9 cellular contexts compared by ENCODE assay signal in genomic region chr6:25971187-25971811, GRCh38. TPM values are rescaled to one million over a fixed set of nuclear protein-coding genes. Genes with fewer than 3 reads are reported as not detected.
DNase-seq lines count a peak whose midpoint lies in the region; ATAC-seq, FAIRE-seq and TF ChIP-seq lines count a peak whose summit lies in the region.
"Had no signal": no experiment of that assay in that cellular context is flagged by ENCODE, and none has a peak within 500 bp of the region (broad histone marks: within the 10 kb centered on the region; RNA-seq: fewer than 3 reads in every experiment).

No MANE protein-coding gene starts in this region.

- no peak overlapping the region for H3K56ac ChIP-seq in mesendoderm (ENCODE audit: low read length)

- DNase-seq in AG04449 (ENCODE audit: low read depth, low spot score), result peak; percentile 90
- DNase-seq in HTR-8/SVneo (ENCODE audit: insufficient read length, low spot score), result peak; percentile 73
- DNase-seq in mammary epithelial cell, result peak; percentile 80
- DNase-seq in mesendoderm, result peak; percentile 86

- no peaks in the 10 kb centered on the region for H3K27me3 ChIP-seq in mammary epithelial cell (ENCODE audit: insufficient read depth, low read length)
- H3K27me3 ChIP-seq in mesendoderm (ENCODE audit: insufficient read depth, low read length, poor library complexity), result peaks cover 2% of the 10 kb centered on the region

- no peak overlapping the region for H4K8ac ChIP-seq in mesendoderm (ENCODE audit: low read depth, low read length)

- no peak overlapping the region for H2AFZ ChIP-seq in mammary epithelial cell (ENCODE audit: low read depth, low read length)

- no peak overlapping the region for H2BK120ac ChIP-seq in mesendoderm (ENCODE audit: low read depth, low read length)

- H3K4me1 ChIP-seq in mammary epithelial cell (ENCODE audit: insufficient read depth, low read length), result peaks cover 17% of the 10 kb centered on the region
- H3K4me1 ChIP-seq in mesendoderm (ENCODE audit: control insufficient read depth, low read depth, low read length), result no peaks in the 10 kb centered on the region

- H2BK15ac ChIP-seq in mesendoderm (replicated peaks; ENCODE audit: low read depth), result peak overlapping the region; percentile 45

- H3K27ac ChIP-seq in mammary epithelial cell (ENCODE audit: insufficient read depth, low read depth, low read length) (peak overlapping the region; percentile 52), mesendoderm (ENCODE audit: low read depth, low read length) (no peak overlapping the region)

- WGBS in mammary epithelial cell (ENCODE audit: low coverage, missing lambda C conversion rate), result 100% methylated on average over 1 of the region's 1 CpG
- WGBS in mesendoderm (ENCODE audit: extremely low coverage, insufficient coverage, low lambda C conversion rate), result no CpG with 5 or more reads among the region's 1 CpG

- no peaks in the 10 kb centered on the region for H3K79me1 ChIP-seq in mesendoderm (ENCODE audit: low read length)

- CTCF ChIA-PET in AG04449 (lab: Yijun Ruan, JAX), result interaction anchor here (0.8 to 6.7 kb wide), 4 partner anchors 11 to 46 kb away, joined by 3 to 54 read pairs (median 4); a partner anchor contains a TSS
- CTCF ChIA-PET in mammary epithelial cell (lab: Charles Lee; ENCODE audit: low non-redundant PET), result interaction anchor here (0.6 kb wide), 1 partner anchor 20 kb away, joined by 5 read pairs; no protein-coding TSS in a partner anchor

- POLR2A ChIA-PET in AG04449 (lab: Yijun Ruan, JAX), result interaction anchor here (0.9 to 1.4 kb wide), 2 partner anchors 20 to 21 kb away, joined by 3 to 5 read pairs; no protein-coding TSS in a partner anchor

- H3K18ac ChIP-seq in mesendoderm (ENCODE audit: low read length), result no peak overlapping the region

- no peak overlapping the region for H2AK5ac ChIP-seq in mesendoderm (ENCODE audit: low read length)

- TF ChIP-seq CTCF in AG04449 (IDR thresholded peaks at IDR 0.05; ENCODE audit: insufficient read depth, low read length, missing control alignments) (no peak), mammary epithelial cell (conservative IDR thresholded peaks at IDR 0.05 in 1 of 2, IDR thresholded peaks at IDR 0.05 in 1 of 2; ENCODE audit: extremely low read depth in 1 of 2, insufficient read depth in 1 of 2, low read depth in 1 of 2, low read length in 2 of 2) (no peak)

- no peak overlapping the region for H3K4ac ChIP-seq in mesendoderm (ENCODE audit: low read depth, low read length)

- dilution Hi-C loops in mammary epithelial cell (cut with HindIII; ENCODE audit: low sequenced_read_pairs), result no loop called here

- no peaks in the 10 kb centered on the region for H4K20me1 ChIP-seq in mammary epithelial cell (ENCODE audit: insufficient read depth, low read length)

- H3K36me3 ChIP-seq in mammary epithelial cell (ENCODE audit: insufficient read depth, low read length) (peaks cover 47% of the 10 kb centered on the region), mesendoderm (ENCODE audit: control insufficient read depth, insufficient read depth, low read length) (no peaks in the 10 kb centered on the region)

- H3K4me2 ChIP-seq in mammary epithelial cell (ENCODE audit: insufficient read depth, low read depth, low read length) (peak overlapping the region; percentile 49), mesendoderm (ENCODE audit: low read length) (no peak overlapping the region)

- in situ Hi-C loops in mammary epithelial cell (cut with MboI; ENCODE audit: low sequenced_read_pairs in 2 of 2), result no loop called here

- no peak overlapping the region for H3K23ac ChIP-seq in mesendoderm (ENCODE audit: low read length)

- H3K9ac ChIP-seq in mammary epithelial cell (ENCODE audit: insufficient read depth, low read length), result no peak overlapping the region
- H3K9ac ChIP-seq in mesendoderm (ENCODE audit: low read length), result no peak overlapping the region

- H3K79me2 ChIP-seq in mammary epithelial cell (ENCODE audit: insufficient read depth, low read length) (peaks cover 15% of the 10 kb centered on the region), mesendoderm (ENCODE audit: control insufficient read depth, insufficient read depth, low read length) (no peaks in the 10 kb centered on the region)

- FAIRE-seq in HTR-8/SVneo (lab: Jason Lieb, UNC), result peak; percentile 42

- intact Hi-C loops in mammary epithelial cell (cut with micrococcal nuclease), result no loop called here

- ATAC-seq in HG03342 (IDR thresholded peaks at IDR 0.05; ENCODE audit: unreplicated experiment) (no peak), GM21619 (IDR thresholded peaks at IDR 0.05; ENCODE audit: unreplicated experiment) (no peak), GM19351 (IDR thresholded peaks at IDR 0.05; ENCODE audit: unreplicated experiment) (no peak), HG02759 (IDR thresholded peaks at IDR 0.05; ENCODE audit: unreplicated experiment) (no peak)

- H2BK5ac ChIP-seq in mesendoderm (ENCODE audit: low read length), result no peak overlapping the region

- H3K4me3 ChIP-seq in AG04449 (ENCODE audit: low read depth, low read length), result no peak overlapping the region
- no peak overlapping the region for H3K4me3 ChIP-seq in mammary epithelial cell (replicated peaks in 1 of 3; ENCODE audit: insufficient read depth in 1 of 3, low read depth in 2 of 3, low read length in 3 of 3)
- H3K4me3 ChIP-seq in mesendoderm (ENCODE audit: low read length), result no peak overlapping the region

- no TSS peak for BruUV-seq in mammary epithelial cell (replicated peaks; lab: Mats Ljungman, UMichigan)

- H4K5ac ChIP-seq in mesendoderm (ENCODE audit: low read length), result no peak overlapping the region

- H3K9me3 ChIP-seq in mammary epithelial cell (replicated peaks; ENCODE audit: insufficient read depth, low read length), result no peaks in the 10 kb centered on the region

RNA-seq across cellular contexts. Expression of gene TRIM38, which starts 8.7 kb away (rescaled TPM):
- total RNA-seq in mammary epithelial cell, result 1 to 10 TPM; 6.8 to 7.6 TPM
- 3.4 TPM for polyA plus RNA-seq in mammary epithelial cell
- polyA minus RNA-seq in mammary epithelial cell, result 8.6 TPM
- polyA plus RNA-seq in mesendoderm (2013, experiment 1 of 2), result 0.66 TPM
- 0.55 TPM for polyA plus RNA-seq in mesendoderm (2013, experiment 2 of 2)

RNA-seq across cellular contexts. Expression of gene SLC17A2, which starts 40.8 kb away (rescaled TPM):
- total RNA-seq in mammary epithelial cell, result not detected
- polyA plus RNA-seq in mammary epithelial cell, result not detected
- polyA minus RNA-seq in mammary epithelial cell, result not detected
- polyA plus RNA-seq in mesendoderm (2013, experiment 1 of 2), result not detected
- polyA plus RNA-seq in mesendoderm (2013, experiment 2 of 2), result not detected
- total RNA-seq: activated CD8-positive, alpha-beta memory T cell treated with anti-CD3 and anti-CD28 coated beads for 36 hours had no signal
